Comparison of ENCODE assay signal across 8 cellular contexts in the genomic region with DNA sequence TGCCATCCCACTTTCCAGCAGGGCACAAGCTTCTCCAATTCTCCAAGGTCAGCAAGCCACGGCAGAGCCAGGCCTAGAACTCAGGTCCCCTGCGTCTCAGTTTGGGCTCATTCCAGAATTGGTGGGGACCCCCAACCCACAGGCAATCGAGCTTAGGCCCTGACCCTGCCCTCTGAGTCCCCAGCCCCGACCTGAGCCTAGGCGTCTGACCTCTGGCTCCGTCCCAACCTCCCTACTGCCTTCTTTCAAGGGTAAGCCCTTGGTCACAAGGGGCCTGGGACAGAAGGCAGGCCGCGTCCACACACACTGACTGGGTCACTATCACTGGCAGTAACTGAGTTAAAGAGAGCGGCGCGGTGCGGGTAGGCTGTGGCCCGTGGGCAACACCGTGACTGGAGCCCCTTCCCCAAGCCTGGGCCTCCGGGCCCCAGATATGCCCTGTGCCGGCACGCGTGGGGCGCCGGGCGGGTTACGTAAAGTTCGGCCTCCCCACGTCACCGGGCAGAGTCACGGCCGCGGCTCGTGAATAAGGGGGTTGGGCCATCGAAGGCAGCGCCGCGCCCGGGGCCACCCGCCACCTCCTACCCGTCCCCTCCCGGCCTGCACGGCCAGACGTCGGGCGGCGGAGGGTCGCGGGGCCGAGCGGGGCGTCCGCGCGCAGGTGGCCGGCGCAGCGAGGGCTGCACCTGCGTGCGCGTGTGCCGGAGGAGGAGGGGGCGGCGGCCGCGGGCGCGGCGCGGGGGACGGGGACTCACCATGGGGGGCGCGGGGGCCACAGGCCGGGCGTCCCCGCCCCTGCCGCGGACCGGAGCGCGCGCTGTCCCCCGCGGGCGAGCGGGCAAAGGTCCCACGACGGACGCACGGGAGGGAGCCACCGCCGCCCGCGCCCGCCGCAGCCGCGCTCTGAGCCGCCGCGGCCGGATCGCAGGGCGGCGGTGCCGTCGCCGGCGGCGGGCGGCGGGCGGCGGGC. TPM values are rescaled to one million over a fixed set of nuclear protein-coding genes. Genes with fewer than 3 reads are reported as not detected.
DNase-seq lines count a peak whose midpoint lies in the region; ATAC-seq, FAIRE-seq and TF ChIP-seq lines count a peak whose summit lies in the region.

No MANE protein-coding gene starts in this region.

- H3K4me1 ChIP-seq in SJSA1 (replicated peaks) (peaks cover 15% of the 10 kb centered on the region), keratinocyte (ENCODE audit: control insufficient read depth, extremely low read depth, insufficient read depth, low read length) (peaks cover 17% of the 10 kb centered on the region)

- H3K36me3 ChIP-seq in SJSA1, result peaks cover 15% of the 10 kb centered on the region
- H3K36me3 ChIP-seq in keratinocyte (ENCODE audit: control insufficient read depth in 2 of 2, extremely low read depth in 1 of 2, insufficient read depth in 2 of 2, low read length in 2 of 2), result peaks cover 3 to 4% of the 10 kb centered on the region in 2 experiments

- no peak for TF ChIP-seq CTCF in keratinocyte (optimal IDR thresholded peaks at IDR 0.05 in 1 of 3, IDR thresholded peaks at IDR 0.05 in 1 of 3, conservative IDR thresholded peaks at IDR 0.05 in 1 of 3; ENCODE audit: extremely low read depth in 1 of 3, insufficient read depth in 2 of 3, low read length in 3 of 3)

- FAIRE-seq in keratinocyte (lab: Jason Lieb, UNC), result no peak

- H3K27ac ChIP-seq in SJSA1 (peak overlapping the region; percentile 48), keratinocyte (ENCODE audit: control insufficient read depth, insufficient read depth, low read length) (peak overlapping the region; percentile 87)

- H3K79me2 ChIP-seq in keratinocyte (ENCODE audit: control insufficient read depth, insufficient read depth, low read length), result no peaks in the 10 kb centered on the region

- H3K27me3 ChIP-seq in SJSA1 (replicated peaks) (no peaks in the 10 kb centered on the region), keratinocyte (ENCODE audit: control insufficient read depth, extremely low read depth, insufficient read depth, low read length) (no peaks in the 10 kb centered on the region)

- peak overlapping the region; percentile 81 for H3K9ac ChIP-seq in keratinocyte (ENCODE audit: control insufficient read depth, extremely low read depth, insufficient read depth, low read length)

- H4K20me1 ChIP-seq in keratinocyte (ENCODE audit: control insufficient read depth, extremely low read depth, insufficient read depth, low read length), result no peaks in the 10 kb centered on the region

- dilution Hi-C loops in keratinocyte (cut with MboI; ENCODE audit: extremely low pct_ligation_motif_present, low sequenced_read_pairs), result no loop called here

- ATAC-seq in HG02885 (IDR thresholded peaks at IDR 0.05; ENCODE audit: poor library complexity, unreplicated experiment), result peak; percentile 2

- H3K4me2 ChIP-seq in keratinocyte (ENCODE audit: control insufficient read depth, extremely low read depth, insufficient read depth, low read depth, low read length), result peak overlapping the region; percentile 95

- peak overlapping the region; percentile 20 for H2AFZ ChIP-seq in keratinocyte (ENCODE audit: control insufficient read depth, low read length)

- DNase-seq in GM04504 (ENCODE audit: low read depth) (peak; percentile 17), SJSA1 (ENCODE audit: low read depth in 1 of 2, low spot score in 2 of 2) (peak in 1 of 2 experiments; percentile 43), keratinocyte (ENCODE audit: low read depth, low spot score) (no peak), DMS153 (lab: John Stamatoyannopoulos, UW) (no peak), NCI-H345 treated with DMSO at 0.1 percent for 48 hours (lab: John Stamatoyannopoulos, UW; ENCODE audit: unreplicated experiment) (no peak)
- peak; percentile 42 for DNase-seq in central memory CD4-positive, alpha-beta T cell
- DNase-seq in stimulated activated CD4-positive, alpha-beta T cell treated with anti-CD3 and anti-CD28 coated beads, Interleukin-4, amount 100 ng/mL, for 4 hours, result peak; percentile 27 to 41

- H3K4me3 ChIP-seq in SJSA1 (peak overlapping the region; percentile 77), keratinocyte (ENCODE audit: control insufficient read depth in 2 of 3, extremely low read depth in 1 of 3, insufficient read depth in 2 of 3, low read depth in 1 of 3, low read length in 3 of 3) (peak overlapping the region; percentile 57 to 68 (median 62))

- no peaks in the 10 kb centered on the region for H3K9me1 ChIP-seq in keratinocyte (ENCODE audit: control insufficient read depth, extremely low read depth, insufficient read depth, low read length)

- H3K9me3 ChIP-seq in SJSA1 (replicated peaks), result peaks cover 3% of the 10 kb centered on the region; the same call in 1 of the 2 replicates
- H3K9me3 ChIP-seq in keratinocyte (ENCODE audit: control insufficient read depth, low read depth, low read length), result no peaks in the 10 kb centered on the region

RNA-seq across cellular contexts. Expression of gene ANKRD9, which starts 0.5 kb away (rescaled TPM):
- total RNA-seq in SJSA1 (2014; rRNA removed; shearing (Covaris generic)), result 28.7 and 83.8 TPM in 2 replicates
- 3.5 to 9.6 TPM (median 4.9 TPM) in 3 replicates for polyA plus RNA-seq in keratinocyte
- polyA plus RNA-seq in keratinocyte (2011; ENCODE audit: low read depth), result 8.2 TPM
- 1.6 and 13.9 TPM in 2 replicates for polyA plus RNA-seq in keratinocyte (2011; cell fraction: cytosol; rRNA removed)
- 14.2 and 23.3 TPM in 2 replicates for polyA plus RNA-seq in keratinocyte (2011; cell fraction: nucleus; rRNA removed)
- 7.5 and 17.3 TPM in 2 replicates for polyA plus RNA-seq in keratinocyte (2012; ENCODE audit: low replicate concordance)
- polyA minus RNA-seq in keratinocyte, result 2.9 to 3.9 TPM (median 3.1 TPM) in 3 replicates
- 19.6 TPM for polyA minus RNA-seq in keratinocyte (2011; cell fraction: cytosol; rRNA and poly(A)+ RNA removed)
- 8.9 and 9.6 TPM in 2 replicates for polyA minus RNA-seq in keratinocyte (2011; cell fraction: nucleus; rRNA and poly(A)+ RNA removed)

Comparison
In these comparisons a context has a peak if more than half of its experiments do, and no peak if none do; other contexts are left out.
1. DNase-seq: peak in GM04504 (single experiment), central memory CD4-positive, alpha-beta T cell (single experiment) and stimulated activated CD4-positive, alpha-beta T cell treated with anti-CD3 and anti-CD28 coated beads, Interleukin-4, amount 100 ng/mL, for 4 hours (2 of 2); none in keratinocyte (single experiment), DMS153 (single experiment) and NCI-H345 treated with DMSO at 0.1 percent for 48 hours (single experiment).